Comparison of ENCODE assay signal across 9 cellular contexts in genomic region chr14:92677087-92677668, GRCh38.
DNase-seq lines count a peak whose midpoint lies in the region; ATAC-seq and TF ChIP-seq lines count a peak whose summit lies in the region.
"Had no signal": no experiment of that assay in that cellular context is flagged by ENCODE, and none has a peak within 500 bp of the region (broad histone marks: within the 10 kb centered on the region; RNA-seq: fewer than 3 reads in every experiment).

No MANE protein-coding gene starts in this region.

- H3K4me2 ChIP-seq in BLaER1 treated with 17β-estradiol and CSF1 and Interleukin-3, amounts not matched to agents 10 nM and 100 nM = peak overlapping the region; percentile 75 to 93 (median 85)

- intact Hi-C loops in activated CD4-positive, alpha-beta memory T cell treated with anti-CD3 and anti-CD28 coated beads for 36 hours (cut with micrococcal nuclease) = loop anchor here (1.0 kb wide), 5 partner anchors 9 to 335 kb away; no protein-coding TSS in a partner anchor
- intact Hi-C loops in spleen (cut with DNase I; ENCODE audit: low total_unique reads) = no loop called here

- H3K36me3 ChIP-seq in BLaER1 treated with 17β-estradiol and CSF1 and Interleukin-3, amounts not matched to agents 10 nM and 100 nM = peaks cover 0 to 91% (median 55%) of the 10 kb centered on the region in 11 experiments; a peak in 15 of 22 replicates
- H3K36me3 ChIP-seq in spleen = peaks cover 0 to 98% (median 51%) of the 10 kb centered on the region in 6 donors

- H3K9ac ChIP-seq in BLaER1 treated with 17β-estradiol and CSF1 and Interleukin-3, amounts not matched to agents 10 nM and 100 nM = peak overlapping the region in 5 of 11 experiments; percentile 19 to 62 (median 54); a peak in 9 of 22 replicates

- POLR2A ChIA-PET in activated CD4-positive, alpha-beta memory T cell treated with anti-CD3 and anti-CD28 coated beads for 36 hours (lab: Charles Lee) = interaction anchor here (0.7 to 2.2 kb wide), 5 partner anchors 8 to 111 kb away, joined by 3 to 12 read pairs (median 4); no protein-coding TSS in a partner anchor

- CTCF ChIA-PET in activated CD4-positive, alpha-beta memory T cell treated with anti-CD3 and anti-CD28 coated beads for 36 hours (lab: Charles Lee) = interaction anchor here (0.6 to 1.7 kb wide), 8 partner anchors 9 to 460 kb away, joined by 3 to 6 read pairs (median 5); no protein-coding TSS in a partner anchor

- 30 to 58% (median 41%) methylated on average over 4 of the region's 4 CpGs for WGBS in spleen, 5 donors

- H3K9me3 ChIP-seq in BLaER1 treated with 17β-estradiol and CSF1 and Interleukin-3, amounts not matched to agents 10 nM and 100 nM (replicated peaks in 1 of 11) = peaks cover 0 to 13% (median 0%) of the 10 kb centered on the region in 11 experiments; a peak in 6 of 22 replicates
- peaks cover 0 to 6% (median 0%) of the 10 kb centered on the region in 8 donors for H3K9me3 ChIP-seq in spleen
- H3K9me3 ChIP-seq: upper lobe of left lung had no signal

- H3K36me3 Mint-ChIP-seq in activated CD4-positive, alpha-beta memory T cell treated with anti-CD3 and anti-CD28 coated beads for 36 hours = peaks cover 30% of the 10 kb centered on the region

- no peak for TF ChIP-seq CTCF in spleen (IDR thresholded peaks at IDR 0.05 in 8 of 11, conservative IDR thresholded peaks at IDR 0.05 in 3 of 11)

- H3K27ac Mint-ChIP-seq in activated CD4-positive, alpha-beta memory T cell treated with anti-CD3 and anti-CD28 coated beads for 36 hours = peak overlapping the region; percentile 35

- H3K27ac ChIP-seq in BLaER1 treated with 17β-estradiol and CSF1 and Interleukin-3, amounts not matched to agents 10 nM and 100 nM = peak overlapping the region in 8 of 11 experiments; percentile 32 to 75 (median 56); a peak in 15 of 22 replicates
- peak overlapping the region in 5 of 8 donors; percentile 39 to 86 (median 72) for H3K27ac ChIP-seq in spleen

- DNase-seq in activated CD4-positive, alpha-beta memory T cell treated with anti-CD3 and anti-CD28 coated beads for 36 hours = peak; percentile 87
- DNase-seq in spleen (peak; percentile 71), cerebellar cortex (ENCODE audit: low spot score) (no peak), NCI-H2196 (lab: John Stamatoyannopoulos, UW; ENCODE audit: unreplicated experiment) (no peak)
- no peak for DNase-seq in central memory CD4-positive, alpha-beta T cell

- peak overlapping the region in 3 of 10 experiments; percentile 16 to 48 (median 18); a peak in 3 of 20 replicates for H3K4me3 ChIP-seq in BLaER1 treated with 17β-estradiol and CSF1 and Interleukin-3, amounts not matched to agents 10 nM and 100 nM
- H3K4me3 ChIP-seq in spleen = no peak overlapping the region
- H3K4me3 ChIP-seq: upper lobe of left lung had no signal

- ATAC-seq in GM19035 (IDR thresholded peaks at IDR 0.05; ENCODE audit: unreplicated experiment) (peak; percentile 82), HG03097 (IDR thresholded peaks at IDR 0.05; ENCODE audit: low FRiP score, unreplicated experiment) (peak; percentile 83)

- peaks cover 30 to 98% (median 84%) of the 10 kb centered on the region in 11 experiments; a peak in 21 of 22 replicates for H4K20me1 ChIP-seq in BLaER1 treated with 17β-estradiol and CSF1 and Interleukin-3, amounts not matched to agents 10 nM and 100 nM

- TF ChIP-seq POLR2A in spleen (IDR thresholded peaks at IDR 0.05) = no peak

- H3K4me1 Mint-ChIP-seq in activated CD4-positive, alpha-beta memory T cell treated with anti-CD3 and anti-CD28 coated beads for 36 hours (ENCODE audit: low read depth) = peaks cover 56% of the 10 kb centered on the region

- no peak overlapping the region for H3K4me3 Mint-ChIP-seq in activated CD4-positive, alpha-beta memory T cell treated with anti-CD3 and anti-CD28 coated beads for 36 hours

- no peaks in the 10 kb centered on the region for H3K9me3 Mint-ChIP-seq in activated CD4-positive, alpha-beta memory T cell treated with anti-CD3 and anti-CD28 coated beads for 36 hours

- peaks cover 0 to 57% (median 42%) of the 10 kb centered on the region in 11 experiments; a peak in 19 of 22 replicates for H3K27me3 ChIP-seq in BLaER1 treated with 17β-estradiol and CSF1 and Interleukin-3, amounts not matched to agents 10 nM and 100 nM
- H3K27me3 ChIP-seq in spleen (replicated peaks in 1 of 7) = no peaks in the 10 kb centered on the region
- H3K27me3 ChIP-seq: upper lobe of left lung had no signal

- H3K27me3 Mint-ChIP-seq in activated CD4-positive, alpha-beta memory T cell treated with anti-CD3 and anti-CD28 coated beads for 36 hours = no peaks in the 10 kb centered on the region

- H3K4me1 ChIP-seq in BLaER1 treated with 17β-estradiol and CSF1 and Interleukin-3, amounts not matched to agents 10 nM and 100 nM = peaks cover 31 to 88% (median 59%) of the 10 kb centered on the region in 10 experiments
- H3K4me1 ChIP-seq in spleen = peaks cover 21 to 86% (median 55%) of the 10 kb centered on the region in 6 donors

Comparison
In these comparisons a context has a peak if more than half of its experiments do, and no peak if none do; other contexts are left out.
1. DNase-seq: peak in activated CD4-positive, alpha-beta memory T cell treated with anti-CD3 and anti-CD28 coated beads for 36 hours (single experiment) and spleen (single experiment); none in central memory CD4-positive, alpha-beta T cell (single experiment), cerebellar cortex (single experiment) and NCI-H2196 (single experiment).